In the genomic region with DNA sequence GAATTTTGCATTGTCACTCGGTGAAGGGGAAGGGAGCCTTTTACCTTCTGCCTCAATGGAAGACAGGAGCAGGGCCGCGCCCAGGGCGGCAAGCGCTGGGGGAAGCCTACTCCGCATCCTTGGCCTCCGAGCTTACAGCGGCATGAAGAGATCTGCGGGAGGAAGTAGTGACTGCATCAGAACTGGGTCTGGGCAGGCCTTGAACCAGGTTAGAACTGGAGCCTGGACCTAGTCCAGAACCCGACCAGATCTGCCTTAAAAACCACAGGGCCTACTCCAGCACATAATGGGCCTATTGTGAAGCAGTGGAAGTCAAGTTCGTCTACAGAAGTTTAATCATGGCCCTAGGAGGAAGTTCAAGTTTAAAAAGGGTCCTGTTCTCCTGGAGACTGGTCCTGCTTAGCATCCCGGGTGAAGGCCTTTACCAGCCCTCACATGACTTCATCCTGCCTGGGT, we compare ENCODE assay signal across 10 cellular contexts. TPM values are rescaled to one million over a fixed set of nuclear protein-coding genes. Genes with fewer than 3 reads are reported as not detected.
DNase-seq lines count a peak whose midpoint lies in the region; ATAC-seq, FAIRE-seq and TF ChIP-seq lines count a peak whose summit lies in the region.
"Had no signal": no experiment of that assay in that cellular context is flagged by ENCODE, and none has a peak within 500 bp of the region (broad histone marks: within the 10 kb centered on the region; RNA-seq: fewer than 3 reads in every experiment).

No MANE protein-coding gene starts in this region.

- in situ Hi-C loops in GM13976 (cut with MboI; ENCODE audit: low sequenced_read_pairs, unreplicated experiment): loop anchor here (25.0 kb wide), 4 partner anchors 615 to 1340 kb away; no protein-coding TSS in a partner anchor

- DNase-seq in GM13976 (ENCODE audit: low spot score): peak; percentile 30
- peak; percentile 36 for DNase-seq in amniotic epithelial cell (ENCODE audit: low read depth)
- DNase-seq in hepatic stellate cell (ENCODE audit: low spot score): peak; percentile 17
- no peak for DNase-seq in skeletal muscle cell (ENCODE audit: low read depth)
- no peak for DNase-seq in GM12892 (ENCODE audit: insufficient read length)
- no peak for DNase-seq in mesenteric fat pad (ENCODE audit: low spot score)
- no peak for DNase-seq in T1000 (lab: John Stamatoyannopoulos, UW)
- DNase-seq: activated CD4-positive, alpha-beta memory T cell treated with anti-CD3 and anti-CD28 coated beads, Interleukin-2, amount 10 ng/mL, durations not matched to agents 7 days and 5 days had no signal

- no peak for TF ChIP-seq POLR2A in GM12892 (IDR thresholded peaks at IDR 0.05; ENCODE audit: low read depth, low read length)

- FAIRE-seq in GM12892 (lab: Jason Lieb, UNC): no peak
- FAIRE-seq: RCC 7860 had no signal

- ATAC-seq in HG02798 (IDR thresholded peaks at IDR 0.05; ENCODE audit: poor library complexity, unreplicated experiment): no peak

- peak overlapping the region; percentile 41 for H3K4me3 ChIP-seq in skeletal muscle cell (ENCODE audit: low read depth, low read length)

- no peak for TF ChIP-seq CTCF in GM13976 (IDR thresholded peaks at IDR 0.05; ENCODE audit: borderline replicate concordance, control extremely low read depth, extremely low read depth, insufficient read depth, missing control alignments)

RNA-seq across cellular contexts. Expression of a gene that starts 3.1 kb away (rescaled TPM):
- 0.04 TPM for polyA plus RNA-seq in GM12892 (2012; ENCODE audit: missing spikeins)
- 376 TPM for total RNA-seq in mesenteric fat pad
- total RNA-seq: activated CD4-positive, alpha-beta memory T cell treated with anti-CD3 and anti-CD28 coated beads, Interleukin-2, amount 10 ng/mL, durations not matched to agents 7 days and 5 days had no signal

RNA-seq across cellular contexts. Expression of a gene that starts 40.9 kb away (rescaled TPM):
- 412 TPM for polyA plus RNA-seq in GM12892 (2012; ENCODE audit: missing spikeins)
- total RNA-seq in mesenteric fat pad: 336 TPM

Comparison
In these comparisons a context has a peak if more than half of its experiments do, and no peak if none do; other contexts are left out.
1. DNase-seq: peak in GM13976 (single experiment), amniotic epithelial cell (single experiment) and hepatic stellate cell (single experiment); none in skeletal muscle cell (single experiment), GM12892 (single experiment), mesenteric fat pad (single experiment) and T1000 (single experiment).